In the genomic region with DNA sequence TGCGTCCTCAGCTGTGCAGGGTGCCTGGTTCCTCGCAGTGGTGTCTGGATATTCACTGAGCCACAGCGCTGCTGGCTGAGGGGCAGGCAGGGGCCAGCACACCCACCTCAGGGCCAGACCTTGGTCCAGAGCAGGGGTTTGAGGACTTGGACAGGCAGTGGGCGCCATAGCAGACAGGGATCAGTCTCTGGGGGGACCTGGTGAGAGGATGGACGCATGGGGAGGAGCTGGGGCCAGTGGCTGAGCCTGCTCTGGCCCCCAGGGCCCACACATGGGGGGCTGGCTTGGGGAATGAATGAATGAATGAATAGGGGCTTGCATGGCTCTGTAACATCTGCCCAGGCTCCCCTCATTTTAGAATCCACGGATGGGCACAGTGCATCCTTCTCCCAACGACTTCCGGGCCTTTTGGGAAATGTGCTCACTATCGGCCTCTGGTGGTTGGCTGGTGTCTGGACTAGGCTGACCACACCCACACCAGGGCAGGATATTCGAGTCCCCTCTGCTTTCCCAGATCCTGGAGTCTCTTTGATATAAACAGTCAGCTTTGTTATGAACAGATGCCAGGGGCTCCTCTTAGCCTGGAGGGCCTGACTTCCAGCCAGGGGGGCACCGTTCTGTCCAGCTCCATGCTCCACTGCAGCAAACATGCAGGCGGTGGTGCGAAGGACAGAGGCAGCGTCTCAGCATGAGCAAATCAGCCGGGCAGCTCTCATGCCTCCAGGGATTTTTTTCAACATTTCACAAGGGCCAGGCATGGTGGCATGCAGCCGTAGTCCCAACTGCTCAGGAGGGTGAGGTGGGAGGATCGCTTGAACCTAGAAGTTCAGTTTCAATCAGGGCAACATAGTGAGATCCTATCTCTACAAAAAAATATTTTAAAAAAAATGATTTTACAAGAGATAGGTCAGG, we compare ENCODE assay signal across 8 cellular contexts.
DNase-seq lines count a peak whose midpoint lies in the region; ATAC-seq and TF ChIP-seq lines count a peak whose summit lies in the region.

No MANE protein-coding gene starts in this region.

- H3K4ac ChIP-seq in IMR-90 (ENCODE audit: low read depth, low read length): peak overlapping the region; percentile 75

- peak overlapping the region; percentile 34 for H2BK5ac ChIP-seq in IMR-90 (ENCODE audit: low read depth, low read length, poor library complexity, severe bottlenecking)

- peak overlapping the region; percentile 36 for H3K27ac ChIP-seq in IMR-90 (ENCODE audit: insufficient read depth, low read length)

- peaks cover 67% of the 10 kb centered on the region for H3K36me3 ChIP-seq in IMR-90 (ENCODE audit: control insufficient read depth, insufficient read depth, low read length)

- H3K27ac Mint-ChIP-seq in activated naive CD8-positive, alpha-beta T cell treated with anti-CD3 and anti-CD28 coated beads, Interleukin-2, amount 10 ng/mL, durations not matched to agents 7 days and 5 days: peak overlapping the region; percentile 56

- H2BK15ac ChIP-seq in IMR-90 (ENCODE audit: low read depth, low read length): no peak overlapping the region

- no peak overlapping the region for H3K23ac ChIP-seq in IMR-90 (ENCODE audit: low read depth, low read length)

- no peaks in the 10 kb centered on the region for H3K27me3 Mint-ChIP-seq in activated naive CD8-positive, alpha-beta T cell treated with anti-CD3 and anti-CD28 coated beads, Interleukin-2, amount 10 ng/mL, durations not matched to agents 7 days and 5 days

- dilution Hi-C loops in IMR-90 (cut with HindIII; ENCODE audit: low sequenced_read_pairs, unreplicated experiment): no loop called here

- TF ChIP-seq RAD21 in IMR-90 (IDR thresholded peaks at IDR 0.05; ENCODE audit: low read length): peak; percentile 82

- TF ChIP-seq POLR2A in IMR-90 (IDR thresholded peaks at IDR 0.05; ENCODE audit: low read depth, low read length): no peak

- H3K9me3 ChIP-seq in IMR-90 (ENCODE audit: control insufficient read depth, insufficient read depth, low read length): no peaks in the 10 kb centered on the region

- no peak overlapping the region for H3K4me2 ChIP-seq in IMR-90 (ENCODE audit: low read depth, low read length)

- peaks cover 9% of the 10 kb centered on the region for H4K20me1 ChIP-seq in IMR-90 (ENCODE audit: insufficient read depth, low read length)

- H3K18ac ChIP-seq in IMR-90 (ENCODE audit: low read depth, low read length): no peak overlapping the region

- peaks cover 19 to 56% of the 10 kb centered on the region in 2 experiments for H3K79me1 ChIP-seq in IMR-90 (ENCODE audit: low read depth in 1 of 2, low read length in 2 of 2)

- H3K9me3 Mint-ChIP-seq in activated naive CD8-positive, alpha-beta T cell treated with anti-CD3 and anti-CD28 coated beads, Interleukin-2, amount 10 ng/mL, durations not matched to agents 7 days and 5 days: no peaks in the 10 kb centered on the region

- H3K4me3 ChIP-seq in IMR-90 (ENCODE audit: insufficient read depth, low read depth, low read length): no peak overlapping the region

- peak overlapping the region; percentile 73 for H2AK5ac ChIP-seq in IMR-90 (ENCODE audit: low read depth, low read length)

- POLR2A ChIA-PET in IMR-90 (lab: Charles Lee; ENCODE audit: unreplicated experiment): interaction anchor here (0.6 to 0.8 kb wide), 2 partner anchors 11 to 332 kb away, joined by 3 to 6 read pairs; no protein-coding TSS in a partner anchor
- POLR2A ChIA-PET in activated naive CD8-positive, alpha-beta T cell treated with anti-CD3 and anti-CD28 coated beads, Interleukin-2, amount 10 ng/mL, durations not matched to agents 7 days and 5 days (lab: Charles Lee): interaction anchor here (0.6 kb wide), 1 partner anchor 54 kb away, joined by 3 read pairs; no protein-coding TSS in a partner anchor

- H3K56ac ChIP-seq in IMR-90 (ENCODE audit: extremely low read depth, insufficient read depth, low read length): no peak overlapping the region

- H3K36me3 Mint-ChIP-seq in activated naive CD8-positive, alpha-beta T cell treated with anti-CD3 and anti-CD28 coated beads, Interleukin-2, amount 10 ng/mL, durations not matched to agents 7 days and 5 days: no peaks in the 10 kb centered on the region

- H4K91ac ChIP-seq in IMR-90 (ENCODE audit: insufficient read depth, low read depth, low read length): peak overlapping the region; percentile 77

- H3K27me3 ChIP-seq in IMR-90 (ENCODE audit: control insufficient read depth, insufficient read depth, low read length): no peaks in the 10 kb centered on the region

- DNase-seq in DMS153 (lab: John Stamatoyannopoulos, UW) (peak; percentile 35), IMR-90 (peak; percentile 60), RKO (ENCODE audit: low spot score) (peak; percentile 81), left cardiac atrium (peak; percentile 73), retina (peak; percentile 71)
- peak; percentile 55 for DNase-seq in activated naive CD8-positive, alpha-beta T cell treated with anti-CD3 and anti-CD28 coated beads, Interleukin-2, amount 10 ng/mL, durations not matched to agents 7 days and 5 days

- no peak overlapping the region for H3K4me3 Mint-ChIP-seq in activated naive CD8-positive, alpha-beta T cell treated with anti-CD3 and anti-CD28 coated beads, Interleukin-2, amount 10 ng/mL, durations not matched to agents 7 days and 5 days

- intact Hi-C loops in IMR-90 (cut with micrococcal nuclease) (loop anchor here (1.0 kb wide), 1 partner anchor 193 kb away; no protein-coding TSS in a partner anchor), left cardiac atrium (cut with DNase I) (loop anchor here (1.0 to 5.0 kb wide), 2 partner anchors 193 to 194 kb away; no protein-coding TSS in a partner anchor)

- in situ Hi-C loops in IMR-90 (cut with MboI; ENCODE audit: low sequenced_read_pairs): loop anchor here (5.0 to 25.0 kb wide), 2 partner anchors 193 to 783 kb away; no protein-coding TSS in a partner anchor

- peaks cover 6% of the 10 kb centered on the region; the same call in 1 of the 2 replicates for H3K4me1 ChIP-seq in IMR-90 (ENCODE audit: control insufficient read depth, insufficient read depth, low read length)

- H3K14ac ChIP-seq in IMR-90 (replicated peaks; ENCODE audit: low read depth, low read length): no peak overlapping the region

- H3K9me1 ChIP-seq in IMR-90 (ENCODE audit: insufficient read depth, low read length): peaks cover 4% of the 10 kb centered on the region; the same call in 1 of the 2 replicates

- H3K4me1 Mint-ChIP-seq in activated naive CD8-positive, alpha-beta T cell treated with anti-CD3 and anti-CD28 coated beads, Interleukin-2, amount 10 ng/mL, durations not matched to agents 7 days and 5 days: no peaks in the 10 kb centered on the region

- no peak overlapping the region for H3K9ac ChIP-seq in IMR-90 (ENCODE audit: low read depth, low read length)

- ATAC-seq in IMR-90 (ENCODE audit: low read depth) (peak; percentile 96), left cardiac atrium (peak; percentile 83 to 92), GM18520 (IDR thresholded peaks at IDR 0.05; ENCODE audit: unreplicated experiment) (no peak), HG03196 (IDR thresholded peaks at IDR 0.05; ENCODE audit: unreplicated experiment) (no peak)
- ATAC-seq in activated naive CD8-positive, alpha-beta T cell treated with anti-CD3 and anti-CD28 coated beads, Interleukin-2, amount 10 ng/mL, durations not matched to agents 7 days and 5 days (ENCODE audit: low read depth): peak; percentile 50

- H4K8ac ChIP-seq in IMR-90 (ENCODE audit: low read depth in 2 of 2, low read length in 2 of 2): peak overlapping the region in 1 of 2 experiments; percentile 72; a peak in 2 of 4 replicates

- H2BK20ac ChIP-seq in IMR-90 (ENCODE audit: low read depth, low read length): peak overlapping the region; percentile 13; the same call in 1 of the 2 replicates

- peak overlapping the region; percentile 38; the same call in 1 of the 2 replicates for H4K5ac ChIP-seq in IMR-90 (ENCODE audit: low read depth, low read length)

- BruUV-seq in IMR-90 (replicated peaks; lab: Mats Ljungman, UMichigan): no TSS peak

- CTCF ChIA-PET in IMR-90 (lab: Yijun Ruan, JAX): interaction anchor here (0.7 kb wide), 1 partner anchor 188 kb away, joined by 4 read pairs; no protein-coding TSS in a partner anchor

- peak; percentile 83 for TF ChIP-seq CTCF in IMR-90 (conservative IDR thresholded peaks at IDR 0.05; ENCODE audit: low read depth, low read length)

- H2AK9ac ChIP-seq in IMR-90 (replicated peaks; ENCODE audit: low read depth, low read length, poor library complexity): peak overlapping the region; percentile 91

- peak overlapping the region; percentile 32 for H2BK120ac ChIP-seq in IMR-90 (ENCODE audit: low read depth, low read length)

- 89% methylated on average over 3 of the region's 17 CpGs; no CpG with 5 or more reads in 1 of the 2 experiments for WGBS in IMR-90 (ENCODE audit: extremely low coverage in 2 of 2, insufficient read length in 1 of 2), 2 experiments

- peak overlapping the region; percentile 77 for H2AFZ ChIP-seq in IMR-90 (replicated peaks; ENCODE audit: low read length, poor library complexity)

TF ChIP-seq in IMR-90, 13 proteins besides CTCF, POLR2A, EP300 and RAD21:
- TF ChIP-seq RCOR1 (IDR thresholded peaks at IDR 0.05; ENCODE audit: insufficient replicate concordance, low read length): no peak
- TF ChIP-seq SMC3 (IDR thresholded peaks at IDR 0.05; ENCODE audit: low read depth, low read length): peak; percentile 88

Comparison
In these comparisons a context has a peak if more than half of its experiments do, and no peak if none do; other contexts are left out.
1. ATAC-seq: peak in IMR-90 (single experiment), activated naive CD8-positive, alpha-beta T cell treated with anti-CD3 and anti-CD28 coated beads, Interleukin-2, amount 10 ng/mL, durations not matched to agents 7 days and 5 days (single experiment) and left cardiac atrium (2 of 2); none in GM18520 (single experiment) and HG03196 (single experiment).
2. Peak in every context shown above with its lines, with median percentiles within 50 percentile points of each other: DNase-seq.